In genomic region chr4:128281354-128281753, GRCh38 we compare ENCODE assay signal across 29 cellular contexts.
"Had no signal": no experiment of that assay in that cellular context is flagged by ENCODE, and none has a peak within 500 bp of the region (broad histone marks: within the 10 kb centered on the region; RNA-seq: fewer than 3 reads in every experiment).

No MANE protein-coding gene starts in this region.

- H2AFZ ChIP-seq: neural progenitor cell had no signal

- H3K9me3 ChIP-seq: heart left ventricle, left lung, lower lobe of right lung, spleen, thoracic aorta had no signal

- H3K27me3 ChIP-seq: heart left ventricle, left lung, neural progenitor cell, spleen had no signal

- FAIRE-seq: endothelial cell of umbilical vein, urothelium cell line had no signal

- H3K36me3 ChIP-seq: left lung, lower lobe of right lung, thoracic aorta had no signal

- ATAC-seq: activated CD4-positive, CD25-positive, alpha-beta regulatory T cell treated with anti-CD3 and anti-CD28 coated beads, Interleukin-2, amount 50 U/mL, for 24 hours; activated naive CD8-positive, alpha-beta T cell treated with anti-CD3 and anti-CD28 coated beads, Interleukin-2, amount 50 U/mL, for 24 hours; effector memory CD8-positive, alpha-beta T cell; heart left ventricle; left lung; lower lobe of right lung; natural killer cell; right cardiac atrium; stimulated activated naive CD8-positive, alpha-beta T cell treated with anti-CD3 and anti-CD28 coated beads, Interleukin-15, Interleukin-2, amounts not matched to agents 100 U/mL and 50 U/mL, for 24 hours had no signal

- DNase-seq: activated CD4-positive, alpha-beta T cell treated with anti-CD3 and anti-CD28 coated beads for 48 hours; activated CD4-positive, alpha-beta T cell treated with anti-CD3 and anti-CD28 coated beads, Interleukin-2, amount 50 U/mL, for 48 hours; activated CD8-positive, alpha-beta memory T cell treated with anti-CD3 and anti-CD28 coated beads for 24 hours; activated effector memory CD4-positive, alpha-beta T cell treated with Interleukin-2 at 50 U/mL for 16 hours; activated naive CD4-positive, alpha-beta T cell treated with anti-CD3 and anti-CD28 coated beads for 36 hours; activated naive CD8-positive, alpha-beta T cell treated with anti-CD3 and anti-CD28 coated beads, Interleukin-2, amount 50 U/mL, for 24 hours; cerebellar nuclear complex; effector memory CD8-positive, alpha-beta T cell; foreskin fibroblast; heart left ventricle; left lung; lower lobe of right lung; mesendoderm; natural killer cell; occipital lobe; posterior cingulate gyrus; right cardiac atrium; spleen; stimulated activated naive CD8-positive, alpha-beta T cell treated with anti-CD3 and anti-CD28 coated beads, Interleukin-15, Interleukin-2, amounts not matched to agents 100 U/mL and 50 U/mL, for 24 hours; SW 1271; T1000; trophoblast cell; WERI-Rb-1 had no signal

- H3K9ac ChIP-seq: neural progenitor cell had no signal

- H3K27ac ChIP-seq: coronary artery, left lung, lower lobe of right lung, neural progenitor cell, spleen, thoracic aorta had no signal

- H3K4me3 ChIP-seq: coronary artery, heart left ventricle, left lung, lower lobe of right lung, neural progenitor cell, spleen, thoracic aorta had no signal
